9 cellular contexts compared by ENCODE assay signal in the genomic region with DNA sequence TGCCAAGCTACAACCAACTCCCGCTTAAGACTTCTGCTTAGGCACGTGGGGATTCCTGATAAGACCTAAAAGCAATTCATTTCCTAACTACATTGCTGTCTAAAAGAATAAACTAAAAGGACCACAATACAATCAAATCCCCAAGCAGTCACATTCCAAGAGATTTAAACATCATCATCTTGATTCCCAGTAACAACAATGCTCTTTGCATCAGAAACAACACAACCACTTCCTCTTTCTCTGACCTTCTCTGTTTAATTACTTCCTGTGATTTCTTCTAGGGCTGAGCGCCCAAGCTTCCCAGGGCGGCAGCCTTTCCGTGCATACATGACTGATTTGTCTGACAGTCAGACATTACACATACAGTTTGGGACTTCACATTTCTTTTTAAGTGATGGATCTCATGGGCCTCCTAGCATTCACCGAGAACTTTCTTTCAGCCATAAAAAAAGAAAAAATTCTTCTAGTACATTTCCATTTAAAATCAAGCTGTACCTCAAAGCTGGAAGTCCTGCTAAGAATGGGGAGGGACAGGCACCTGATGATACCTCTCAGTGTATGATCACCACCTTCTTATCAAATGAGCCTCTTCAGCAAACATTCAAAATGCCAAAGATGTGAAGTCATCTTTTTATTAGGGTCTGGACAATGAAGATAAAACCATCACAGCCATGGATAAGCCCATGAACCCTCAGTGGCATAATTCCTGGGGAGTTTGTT. TPM values are rescaled to one million over a fixed set of nuclear protein-coding genes. Genes with fewer than 3 reads are reported as not detected.
A peak's percentile ranks its signal among the peaks of the same experiment; 100 is the strongest.
DNase-seq lines count a peak whose midpoint lies in the region; ATAC-seq and TF ChIP-seq lines count a peak whose summit lies in the region.
"Had no signal": no experiment of that assay in that cellular context is flagged by ENCODE, and none has a peak within 500 bp of the region (broad histone marks: within the 10 kb centered on the region; RNA-seq: fewer than 3 reads in every experiment).

No MANE protein-coding gene starts in this region.

- intact Hi-C loops in CD8-positive, alpha-beta T cell (cut with DNase I, micrococcal nuclease), result no loop called here
- intact Hi-C loops in sciatic nerve (cut with DNase I), result no loop called here

- no peaks in the 10 kb centered on the region for H3K36me3 Mint-ChIP-seq in CD8-positive, alpha-beta T cell
- H3K36me3 Mint-ChIP-seq in activated naive CD8-positive, alpha-beta T cell treated with anti-CD3 and anti-CD28 coated beads for 36 hours, result peaks cover 9% of the 10 kb centered on the region

- POLR2A ChIA-PET in CD8-positive, alpha-beta T cell (lab: Charles Lee), result no interaction called here

- no peaks in the 10 kb centered on the region for H3K27me3 ChIP-seq in CD8-positive, alpha-beta T cell (ENCODE audit: insufficient read depth, low read length)
- H3K27me3 ChIP-seq in lung (ENCODE audit: control insufficient read depth, insufficient read depth) (no peaks in the 10 kb centered on the region), BE2C (no peaks in the 10 kb centered on the region)

- H3K27ac ChIP-seq in CD8-positive, alpha-beta T cell (ENCODE audit: low read depth, low read length), result no peak overlapping the region
- peak overlapping the region; percentile 47 to 58 for H3K27ac ChIP-seq in lung (ENCODE audit: low read depth in 1 of 2, low read length in 1 of 2)

- H3K27ac Mint-ChIP-seq in CD8-positive, alpha-beta T cell, result no peak overlapping the region
- H3K27ac Mint-ChIP-seq in activated naive CD8-positive, alpha-beta T cell treated with anti-CD3 and anti-CD28 coated beads for 36 hours, result peak overlapping the region; percentile 5

- H3K36me3 ChIP-seq in CD8-positive, alpha-beta T cell (ENCODE audit: insufficient read depth, low read length), result no peaks in the 10 kb centered on the region
- H3K36me3 ChIP-seq in lung (ENCODE audit: control insufficient read depth in 2 of 2, insufficient read depth in 2 of 2, low read length in 2 of 2) (no peaks in the 10 kb centered on the region), BE2C (no peaks in the 10 kb centered on the region)
- H3K36me3 ChIP-seq: HAP-1 had no signal

- H3K9me3 Mint-ChIP-seq in CD8-positive, alpha-beta T cell, result no peaks in the 10 kb centered on the region
- H3K9me3 Mint-ChIP-seq in activated naive CD8-positive, alpha-beta T cell treated with anti-CD3 and anti-CD28 coated beads for 36 hours, result no peaks in the 10 kb centered on the region

- no peak for ATAC-seq in CD8-positive, alpha-beta T cell
- ATAC-seq in GM21381 (IDR thresholded peaks at IDR 0.05; ENCODE audit: unreplicated experiment) (peak; percentile 72), lung (ENCODE audit: insufficient read depth, low FRiP score) (peak; percentile 72), sciatic nerve (no peak)

- H3K4me1 Mint-ChIP-seq in CD8-positive, alpha-beta T cell (ENCODE audit: low read depth), result peaks cover 27% of the 10 kb centered on the region
- peaks cover 31% of the 10 kb centered on the region for H3K4me1 Mint-ChIP-seq in activated naive CD8-positive, alpha-beta T cell treated with anti-CD3 and anti-CD28 coated beads for 36 hours

- H3K4me3 ChIP-seq in CD8-positive, alpha-beta T cell (ENCODE audit: low read depth, low read length), result no peak overlapping the region
- peak overlapping the region; percentile 31 for H3K4me3 ChIP-seq in Jurkat, Clone E6-1 (ENCODE audit: low read length)
- H3K4me3 ChIP-seq in lung (no peak overlapping the region), BE2C (ENCODE audit: low read depth, low read length) (no peak overlapping the region)
- H3K4me3 ChIP-seq: HAP-1 had no signal

- H3K9me3 ChIP-seq in CD8-positive, alpha-beta T cell (ENCODE audit: low read length), result no peaks in the 10 kb centered on the region
- no peaks in the 10 kb centered on the region for H3K9me3 ChIP-seq in lung (ENCODE audit: control insufficient read depth in 2 of 2, insufficient read depth in 1 of 2, low read length in 1 of 2)
- no peaks in the 10 kb centered on the region for H3K9me3 ChIP-seq in BE2C
- H3K9me3 ChIP-seq: HAP-1 had no signal

- H3K4me3 Mint-ChIP-seq in CD8-positive, alpha-beta T cell, result peak overlapping the region; percentile 20
- H3K4me3 Mint-ChIP-seq in activated naive CD8-positive, alpha-beta T cell treated with anti-CD3 and anti-CD28 coated beads for 36 hours, result peak overlapping the region; percentile 45

- TF ChIP-seq CTCF in CD8-positive, alpha-beta T cell (IDR thresholded peaks at IDR 0.05), result no peak
- TF ChIP-seq CTCF in lung (IDR thresholded peaks at IDR 0.05; ENCODE audit: control extremely low read depth, extremely low read depth) (no peak), BE2C (IDR thresholded peaks at IDR 0.05; ENCODE audit: low read depth, low read length) (no peak)

- no peak for DNase-seq in CD8-positive, alpha-beta T cell
- peak; percentile 75 for DNase-seq in Jurkat, Clone E6-1 (ENCODE audit: low read depth, low spot score)
- no peak for DNase-seq in activated naive CD8-positive, alpha-beta T cell treated with anti-CD3 and anti-CD28 coated beads for 36 hours
- DNase-seq in lung (ENCODE audit: low spot score) (no peak), activated gamma-delta T cell (lab: John Stamatoyannopoulos, UW) (no peak), BE2C (no peak), sciatic nerve (ENCODE audit: low spot score) (no peak)

- H3K4me1 ChIP-seq in CD8-positive, alpha-beta T cell (ENCODE audit: insufficient read depth, low read length), result peaks cover 9% of the 10 kb centered on the region
- H3K4me1 ChIP-seq in lung (ENCODE audit: control insufficient read depth in 2 of 2, insufficient read depth in 2 of 2, low read length in 2 of 2) (peaks cover 6 to 24% of the 10 kb centered on the region in 2 donors), BE2C (peaks cover 6% of the 10 kb centered on the region; the same call in 1 of the 2 replicates)

- H3K27me3 Mint-ChIP-seq in CD8-positive, alpha-beta T cell (ENCODE audit: low read depth), result no peaks in the 10 kb centered on the region
- H3K27me3 Mint-ChIP-seq in activated naive CD8-positive, alpha-beta T cell treated with anti-CD3 and anti-CD28 coated beads for 36 hours, result peaks cover 10% of the 10 kb centered on the region

- 23 to 36% methylated on average over 6 of the region's 6 CpGs for WGBS in lung, 2 donors

- CTCF ChIA-PET in CD8-positive, alpha-beta T cell (lab: Charles Lee), result no interaction called here

RNA-seq across cellular contexts. Expression of a gene that starts 11.5 kb away (rescaled TPM):
- 1 to 10 TPM; 2.3 to 2.5 TPM for total RNA-seq in CD8-positive, alpha-beta T cell
- polyA plus RNA-seq in Jurkat, Clone E6-1 (2012; ENCODE audit: insufficient read depth, insufficient read length), result 18.3 TPM
- 1 to 10 TPM; 9.5 to 9.7 TPM for total RNA-seq in activated naive CD8-positive, alpha-beta T cell treated with anti-CD3 and anti-CD28 coated beads for 36 hours
- 10 to 100 TPM; 18.7 to 36.4 TPM for total RNA-seq in lung
- polyA plus RNA-seq in lung, result 10 to 100 TPM; 11.7 to 20.4 TPM
- polyA plus RNA-seq in BE2C (2012; ENCODE audit: insufficient read depth, insufficient read length, low read depth), result 82.1 TPM
- 64.7 TPM for total RNA-seq in sciatic nerve

Comparison
In these comparisons a context has a peak if more than half of its experiments do, and no peak if none do; other contexts are left out.
1. ATAC-seq: peak in GM21381 (single experiment) and lung (single experiment); none in CD8-positive, alpha-beta T cell (single experiment) and sciatic nerve (single experiment).